Comparison of ENCODE assay signal across 10 cellular contexts in the genomic region with DNA sequence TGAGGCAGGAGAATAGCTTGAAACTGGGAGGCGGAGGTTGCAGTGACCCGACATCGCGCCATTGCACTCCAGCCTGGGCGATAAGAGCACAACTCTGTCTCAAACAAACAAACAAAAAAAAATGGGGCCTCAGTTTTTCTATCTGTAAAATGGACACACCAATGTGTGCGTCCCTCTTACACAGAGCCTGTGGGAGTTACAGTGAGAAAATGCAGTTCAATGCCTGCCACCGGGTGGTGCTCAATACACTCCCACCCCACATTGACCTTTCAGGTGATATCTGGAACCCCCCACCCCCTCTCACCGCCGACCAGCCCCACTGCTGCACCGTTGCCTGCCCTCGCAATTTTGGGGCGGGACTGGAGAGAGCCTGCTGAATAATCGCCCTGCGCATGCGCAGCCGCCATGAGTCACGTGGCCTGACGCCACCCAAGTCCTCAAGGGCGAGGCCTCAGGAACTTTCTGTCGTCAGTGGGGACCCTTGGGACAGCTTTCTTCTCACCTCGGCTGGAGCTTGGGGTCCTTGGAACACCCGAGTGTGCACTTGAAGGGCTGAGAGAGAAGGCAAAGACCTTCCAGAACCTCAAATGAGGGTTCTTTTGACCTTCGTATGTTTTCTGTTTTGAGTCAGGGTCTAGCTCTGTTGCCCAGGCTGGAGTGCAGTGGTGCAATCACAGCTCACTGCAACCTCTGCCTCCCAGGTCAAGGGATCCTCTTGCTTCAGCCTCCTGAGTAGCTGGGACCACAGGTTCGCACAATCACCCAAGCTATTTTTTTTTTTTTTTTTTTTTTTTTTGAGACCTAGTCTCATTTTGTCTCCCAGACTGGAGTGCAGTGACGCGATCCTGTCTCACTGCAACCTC. TPM values are rescaled to one million over a fixed set of nuclear protein-coding genes. Genes with fewer than 3 reads are reported as not detected.
A peak's percentile ranks its signal among the peaks of the same experiment; 100 is the strongest.
DNase-seq lines count a peak whose midpoint lies in the region; ATAC-seq and TF ChIP-seq lines count a peak whose summit lies in the region.
"Had no signal": no experiment of that assay in that cellular context is flagged by ENCODE, and none has a peak within 500 bp of the region (broad histone marks: within the 10 kb centered on the region; RNA-seq: fewer than 3 reads in every experiment).

No MANE protein-coding gene starts in this region.

- no peak overlapping the region for H3K27ac ChIP-seq in KMS-11
- H3K27ac ChIP-seq in transverse colon: no peak overlapping the region
- H3K27ac ChIP-seq: SJSA1 had no signal

- WGBS in transverse colon (ENCODE audit: low coverage in 1 of 2), 2 donors: 84 to 100% methylated on average over 1 to 23 of the region's 26 CpGs

- no peaks in the 10 kb centered on the region for H3K36me3 Mint-ChIP-seq in memory B cell

- H3K27me3 ChIP-seq in KMS-11 (ENCODE audit: insufficient read depth, low read depth) (no peaks in the 10 kb centered on the region), transverse colon (no peaks in the 10 kb centered on the region)
- H3K27me3 ChIP-seq: SJSA1 had no signal

- DNase-seq in DMS53 (lab: John Stamatoyannopoulos, UW) (peak; percentile 75), DMS53 treated with DMSO at 0.1 percent for 48 hours (lab: John Stamatoyannopoulos, UW; ENCODE audit: unreplicated experiment) (no peak), memory B cell (ENCODE audit: low spot score in 2 of 2) (no peak), transverse colon (no peak)
- peak; percentile 9 for DNase-seq in activated T-helper 9 cell treated with anti-CD3 and anti-CD28 coated beads, Interleukin-2, amount 50 U/mL, for 16 hours (ENCODE audit: low read depth)
- DNase-seq: NCI-H146 had no signal

- H3K36me3 ChIP-seq in KMS-11 (ENCODE audit: insufficient read depth) (no peaks in the 10 kb centered on the region), transverse colon (no peaks in the 10 kb centered on the region)
- H3K36me3 ChIP-seq: SJSA1 had no signal

- H3K4me1 Mint-ChIP-seq in memory B cell: no peaks in the 10 kb centered on the region

- no peak for TF ChIP-seq EP300 in transverse colon (IDR thresholded peaks at IDR 0.05; ENCODE audit: low read depth)

- peak overlapping the region; percentile 57 for H3K4me3 Mint-ChIP-seq in memory B cell

- H3K4me1 ChIP-seq in KMS-11 (ENCODE audit: low read depth, poor library complexity, severe bottlenecking): no peaks in the 10 kb centered on the region
- H3K4me1 ChIP-seq in transverse colon: peaks cover 0 to 11% (median 1%) of the 10 kb centered on the region in 4 donors
- H3K4me1 ChIP-seq: SJSA1 had no signal

- ATAC-seq in memory B cell (ENCODE audit: low read depth): peak; percentile 41
- no peak for ATAC-seq in HG02623 (IDR thresholded peaks at IDR 0.05; ENCODE audit: unreplicated experiment)
- no peak for ATAC-seq in GM21825 (IDR thresholded peaks at IDR 0.05; ENCODE audit: unreplicated experiment)

- in situ Hi-C loops in transverse colon (cut with MboI; ENCODE audit: low pct_ligation_motif_present in 1 of 4, low pct_unique_long_range_greater_than_20kb in 1 of 4, low sequenced_read_pairs in 3 of 4): loop anchor here in 3 of 4 donors (25.0 kb wide), 1 partner anchor 337 kb away; no protein-coding TSS in a partner anchor

- peaks cover 9% of the 10 kb centered on the region for H3K27me3 Mint-ChIP-seq in memory B cell

- H2AFZ ChIP-seq in KMS-11 (ENCODE audit: low read depth): no peak overlapping the region

- H3K4me2 ChIP-seq in KMS-11: no peak overlapping the region

- no peaks in the 10 kb centered on the region for H4K20me1 ChIP-seq in KMS-11 (ENCODE audit: insufficient read depth)

- no peak for TF ChIP-seq POLR2A in transverse colon (IDR thresholded peaks at IDR 0.05)

- no peaks in the 10 kb centered on the region for H3K9me3 ChIP-seq in transverse colon
- H3K9me3 ChIP-seq: SJSA1 had no signal

- H3K27ac Mint-ChIP-seq in memory B cell: no peak overlapping the region

- intact Hi-C loops in transverse colon (cut with DNase I; ENCODE audit: low total_unique reads): no loop called here

- no peaks in the 10 kb centered on the region for H3K9me3 Mint-ChIP-seq in memory B cell

- no peaks in the 10 kb centered on the region for H3K79me2 ChIP-seq in KMS-11 (ENCODE audit: insufficient read depth, low read depth)

- no peak overlapping the region for H3K9ac ChIP-seq in KMS-11

- TF ChIP-seq CTCF in KMS-11 (conservative IDR thresholded peaks at IDR 0.05; ENCODE audit: low read depth, low read length) (peak; percentile 17; the same call in 1 of the 2 replicates), transverse colon (IDR thresholded peaks at IDR 0.05) (peak in 2 of 5 experiments; percentile 3 to 20)

- H3K4me3 ChIP-seq in KMS-11 (IDR thresholded peaks at IDR 0.05; ENCODE audit: insufficient read depth, low read depth, low read length) (no peak overlapping the region), transverse colon (no peak overlapping the region)
- H3K4me3 ChIP-seq: SJSA1 had no signal

RNA-seq across cellular contexts. Expression of a gene that starts 14.6 kb away (rescaled TPM):
- 1 to 10 TPM in 2 of 4 donors, under 1 TPM in 1, not detected in 1; 0.60 to 7.5 (median 4.4) TPM for total RNA-seq in transverse colon
- total RNA-seq: SJSA1 had no signal

RNA-seq across cellular contexts. Expression of a gene that starts 44.6 kb away (rescaled TPM):
- 10 to 100 TPM in 3 of 4 donors, not detected in 1; 31.5 to 56.5 (median 43.7) TPM for total RNA-seq in transverse colon

Comparison
In these comparisons a context has a peak if more than half of its experiments do, and no peak if none do; other contexts are left out.
1. DNase-seq: peak in DMS53 (single experiment) and activated T-helper 9 cell treated with anti-CD3 and anti-CD28 coated beads, Interleukin-2, amount 50 U/mL, for 16 hours (single experiment); none in DMS53 treated with DMSO at 0.1 percent for 48 hours (single experiment), memory B cell (0 of 2) and transverse colon (single experiment).